In genomic region chr5:128498844-128499455, GRCh38 we compare ENCODE assay signal across 8 cellular contexts.
DNase-seq lines count a peak whose midpoint lies in the region; ATAC-seq, FAIRE-seq and TF ChIP-seq lines count a peak whose summit lies in the region.

No MANE protein-coding gene starts in this region.

- no peak overlapping the region for H3K27ac ChIP-seq in RWPE1

- peak; percentile 29 to 33 for DNase-seq in AML-193 (lab: John Stamatoyannopoulos, UW)
- DNase-seq in RWPE1 (ENCODE audit: low spot score) = peak; percentile 38
- peak; percentile 65 for DNase-seq in glomerular visceral epithelial cell (ENCODE audit: extremely low spot score)
- peak; percentile 9 for DNase-seq in urothelium cell line (ENCODE audit: low spot score)
- no peak for DNase-seq in dedifferentiated amniotic fluid mesenchymal stem cell (ENCODE audit: extremely low spot score)
- DNase-seq in DMS79 (lab: John Stamatoyannopoulos, UW) = no peak
- DNase-seq in stimulated activated CD4-positive, alpha-beta T cell treated with anti-CD3 and anti-CD28 coated beads, Interleukin-15, amount 100 ng/mL, for 24 hours = no peak

- peak; percentile 32 for TF ChIP-seq CTCF in RWPE1 (conservative IDR thresholded peaks at IDR 0.05; ENCODE audit: low read depth)

- CTCF ChIA-PET in RWPE1 (lab: Yijun Ruan, JAX) = interaction anchor here (0.5 to 1.3 kb wide), 10 partner anchors 11 to 935 kb away, joined by 3 to 8 read pairs (median 3); no protein-coding TSS in a partner anchor

- POLR2A ChIA-PET in RWPE1 (lab: Yijun Ruan, JAX; ENCODE audit: low non-redundant PET) = no interaction called here

- FAIRE-seq in urothelium cell line (lab: Jason Lieb, UNC) = no peak

- ATAC-seq in GM21367 (IDR thresholded peaks at IDR 0.05; ENCODE audit: unreplicated experiment) = peak; percentile 51

Comparison
In these comparisons a context has a peak if more than half of its experiments do, and no peak if none do; other contexts are left out.
1. DNase-seq: peak in AML-193 (2 of 2), RWPE1 (single experiment), glomerular visceral epithelial cell (single experiment) and urothelium cell line (single experiment); none in dedifferentiated amniotic fluid mesenchymal stem cell (single experiment), DMS79 (single experiment) and stimulated activated CD4-positive, alpha-beta T cell treated with anti-CD3 and anti-CD28 coated beads, Interleukin-15, amount 100 ng/mL, for 24 hours (single experiment).